ENCODE assay signal across 23 cellular contexts in the genomic region with DNA sequence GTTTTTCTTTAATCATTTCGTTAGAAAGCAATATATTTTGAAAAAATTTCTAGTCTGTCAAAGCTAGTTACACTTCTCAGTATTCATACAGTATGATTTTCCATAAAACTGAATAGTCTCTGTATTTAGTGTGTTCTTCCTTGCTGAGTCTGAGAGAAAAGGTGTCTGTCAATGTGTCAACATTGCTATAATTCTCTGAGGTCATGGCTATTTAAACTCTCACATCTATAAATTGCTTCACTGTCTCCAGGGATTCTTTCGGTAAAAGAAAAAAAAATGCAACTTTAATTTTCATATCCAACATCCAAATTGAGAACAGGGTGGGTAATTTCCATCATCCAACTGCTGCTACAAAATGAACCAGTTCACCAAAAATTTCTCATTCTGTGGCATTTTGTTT.
"Had no signal": no experiment of that assay in that cellular context is flagged by ENCODE, and none has a peak within 500 bp of the region (broad histone marks: within the 10 kb centered on the region; RNA-seq: fewer than 3 reads in every experiment).

No MANE protein-coding gene starts in this region.

- H3K27ac ChIP-seq: RWPE1 had no signal

- H3K9ac ChIP-seq: SK-N-SH had no signal

- H3K4me2 ChIP-seq: SK-N-SH had no signal

- H3K27me3 ChIP-seq: MG63 had no signal

- ATAC-seq: HepG2, Panc1, PC-3 had no signal

- DNase-seq: IMR-90, Karpas-422, KG1, MG63, NCI-H1092, NCI-H1105 treated with DMSO at 0.1 percent for 48 hours, NCI-H1417 treated with DMSO at 0.1 percent for 48 hours, NCI-H187, NCI-H2029, NCI-H2081 treated with DMSO at 0.1 percent for 48 hours, NCI-H2171, NCI-H226, NCI-H446, NCI-H510A, NCI-H524 treated with DMSO at 0.1 percent for 48 hours, NCI-H69, NCI-H774, PC-3, SIG-M5, SK-N-SH had no signal

- H3K4me3 ChIP-seq: MG63 had no signal

- H3K9me3 ChIP-seq: MG63, SK-N-SH had no signal

- H3K36me3 ChIP-seq: MG63 had no signal
